Comparison of ENCODE assay signal across 1 cellular context in genomic region chr9:72728031-72728770, GRCh38.
TF ChIP-seq lines count a peak whose summit lies in the region.

No MANE protein-coding gene starts in this region.

TF ChIP-seq in HCT116, 20 proteins besides CTCF, POLR2A, EP300 and RAD21 (continued from another document):
- TF ChIP-seq POLR2AphosphoS5 (IDR thresholded peaks at IDR 0.05; ENCODE audit: low read depth, low read length) = no peak
- TF ChIP-seq EZH2 (IDR thresholded peaks at IDR 0.05) = no peak
- TF ChIP-seq ZNF274 (IDR thresholded peaks at IDR 0.05; ENCODE audit: low read depth, low read length) = no peak
- TF ChIP-seq ZBTB33 (IDR thresholded peaks at IDR 0.05; ENCODE audit: extremely low read depth, insufficient replicate concordance, low read length) = no peak
- no peak for TF ChIP-seq ZFX (IDR thresholded peaks at IDR 0.05)
